9 cellular contexts compared by ENCODE assay signal in genomic region chr1:47416319-47417128, GRCh38. TPM values are rescaled to one million over a fixed set of nuclear protein-coding genes. Genes with fewer than 3 reads are reported as not detected.
DNase-seq lines count a peak whose midpoint lies in the region; ATAC-seq and TF ChIP-seq lines count a peak whose summit lies in the region.
"Had no signal": no experiment of that assay in that cellular context is flagged by ENCODE, and none has a peak within 500 bp of the region (broad histone marks: within the 10 kb centered on the region; RNA-seq: fewer than 3 reads in every experiment).

No MANE protein-coding gene starts in this region.

- no peak overlapping the region for H3K9ac ChIP-seq in colonic mucosa (ENCODE audit: low read depth in 2 of 2, low read length in 2 of 2)

- H3K4me3 Mint-ChIP-seq in CD4-positive, alpha-beta memory T cell, result peak overlapping the region in 7 of 8 donors; percentile 58 to 82 (median 68)
- peak overlapping the region in 8 of 10 donors; percentile 38 to 74 (median 51) for H3K4me3 Mint-ChIP-seq in naive thymus-derived CD4-positive, alpha-beta T cell

- peak overlapping the region in 1 of 7 donors; percentile 32 for H3K27ac Mint-ChIP-seq in CD4-positive, alpha-beta memory T cell
- H3K27ac Mint-ChIP-seq in naive thymus-derived CD4-positive, alpha-beta T cell, result no peak overlapping the region

- CTCF ChIA-PET in CD4-positive, alpha-beta memory T cell (lab: Charles Lee; ENCODE audit: partially characterized antibody), result interaction anchor here (1.2 kb wide), 1 partner anchor 223 kb away, joined by 3 read pairs; no protein-coding TSS in a partner anchor
- CTCF ChIA-PET in naive thymus-derived CD4-positive, alpha-beta T cell (lab: Charles Lee), result no interaction called here

- POLR2A ChIA-PET in CD4-positive, alpha-beta memory T cell (lab: Charles Lee; ENCODE audit: partially characterized antibody), result no interaction called here
- POLR2A ChIA-PET in naive thymus-derived CD4-positive, alpha-beta T cell (lab: Charles Lee), result no interaction called here

- H3K9me3 ChIP-seq in CD4-positive, alpha-beta memory T cell (ENCODE audit: control insufficient read depth in 1 of 2, low read length in 2 of 2), result no peaks in the 10 kb centered on the region
- H3K9me3 ChIP-seq in colonic mucosa, result no peaks in the 10 kb centered on the region
- H3K9me3 ChIP-seq in naive thymus-derived CD4-positive, alpha-beta T cell (ENCODE audit: control insufficient read depth in 2 of 3, low read length in 3 of 3), result no peaks in the 10 kb centered on the region

- no peak for DNase-seq in CD4-positive, alpha-beta memory T cell
- DNase-seq in HuH-7.5 (ENCODE audit: low spot score), result peak; percentile 46
- no peak for DNase-seq in colonic mucosa
- DNase-seq in naive thymus-derived CD4-positive, alpha-beta T cell, result no peak
- DNase-seq in SHP77 (lab: John Stamatoyannopoulos, UW), result no peak
- no peak for DNase-seq in glomerular visceral epithelial cell (ENCODE audit: extremely low spot score)
- no peak for DNase-seq in NCI-H2171 (lab: John Stamatoyannopoulos, UW)
- DNase-seq: stimulated activated CD4-positive, alpha-beta T cell treated with anti-CD3 and anti-CD28 coated beads, Interleukin-12 subunit alpha, Interleukin-12 subunit beta, amount 100 ng/mL, for 4 hours had no signal

- peaks cover 35% of the 10 kb centered on the region in 2 donors for H3K27me3 Mint-ChIP-seq in CD4-positive, alpha-beta memory T cell
- H3K27me3 Mint-ChIP-seq in naive thymus-derived CD4-positive, alpha-beta T cell, result peaks cover 46 to 72% (median 53%) of the 10 kb centered on the region in 5 donors

- peaks cover 0 to 22% (median 3%) of the 10 kb centered on the region in 4 donors for H3K4me1 Mint-ChIP-seq in CD4-positive, alpha-beta memory T cell
- H3K4me1 Mint-ChIP-seq in naive thymus-derived CD4-positive, alpha-beta T cell, result peaks cover 0 to 13% (median 6%) of the 10 kb centered on the region in 7 donors

- H3K27ac ChIP-seq in CD4-positive, alpha-beta memory T cell (ENCODE audit: low read depth, low read length), result no peak overlapping the region
- H3K27ac ChIP-seq in colonic mucosa, result no peak overlapping the region
- H3K27ac ChIP-seq in naive thymus-derived CD4-positive, alpha-beta T cell (ENCODE audit: low read depth, low read length), result no peak overlapping the region

- no peak for ATAC-seq in naive thymus-derived CD4-positive, alpha-beta T cell
- ATAC-seq in GM18517 (IDR thresholded peaks at IDR 0.05; ENCODE audit: unreplicated experiment), result no peak

- H3K36me3 Mint-ChIP-seq in CD4-positive, alpha-beta memory T cell, result peaks cover 0 to 3% of the 10 kb centered on the region in 2 donors
- H3K36me3 Mint-ChIP-seq in naive thymus-derived CD4-positive, alpha-beta T cell, result no peaks in the 10 kb centered on the region

- H3K4me3 ChIP-seq in CD4-positive, alpha-beta memory T cell (ENCODE audit: low read length in 2 of 2), result no peak overlapping the region
- H3K4me3 ChIP-seq in colonic mucosa, result peak overlapping the region; percentile 17
- H3K4me3 ChIP-seq in naive thymus-derived CD4-positive, alpha-beta T cell (ENCODE audit: low read length), result no peak overlapping the region

- H3K27me3 ChIP-seq in CD4-positive, alpha-beta memory T cell (ENCODE audit: insufficient read depth, low read length), result peaks cover 9% of the 10 kb centered on the region
- peaks cover 7% of the 10 kb centered on the region for H3K27me3 ChIP-seq in colonic mucosa
- H3K27me3 ChIP-seq in naive thymus-derived CD4-positive, alpha-beta T cell (ENCODE audit: control insufficient read depth in 2 of 2, insufficient read depth in 2 of 2, low read length in 2 of 2), result no peaks in the 10 kb centered on the region

- H3K9me3 Mint-ChIP-seq in CD4-positive, alpha-beta memory T cell, result peaks cover 0 to 2% (median 0%) of the 10 kb centered on the region in 8 donors
- H3K9me3 Mint-ChIP-seq in naive thymus-derived CD4-positive, alpha-beta T cell, result peaks cover 0 to 1% (median 0%) of the 10 kb centered on the region in 11 donors

- H3K4me1 ChIP-seq in CD4-positive, alpha-beta memory T cell (ENCODE audit: insufficient read depth, low read length), result no peaks in the 10 kb centered on the region
- no peaks in the 10 kb centered on the region for H3K4me1 ChIP-seq in colonic mucosa
- H3K4me1 ChIP-seq in naive thymus-derived CD4-positive, alpha-beta T cell (ENCODE audit: control insufficient read depth in 2 of 2, insufficient read depth in 2 of 2, low read length in 2 of 2), result no peaks in the 10 kb centered on the region

- TF ChIP-seq CTCF in colonic mucosa (IDR thresholded peaks at IDR 0.05), result no peak

- no peaks in the 10 kb centered on the region for H3K36me3 ChIP-seq in CD4-positive, alpha-beta memory T cell (ENCODE audit: insufficient read depth, low read length)
- H3K36me3 ChIP-seq in colonic mucosa, result no peaks in the 10 kb centered on the region
- H3K36me3 ChIP-seq in naive thymus-derived CD4-positive, alpha-beta T cell (ENCODE audit: control insufficient read depth in 2 of 3, insufficient read depth in 3 of 3, low read length in 3 of 3), result no peaks in the 10 kb centered on the region

- intact Hi-C loops in CD4-positive, alpha-beta memory T cell (cut with micrococcal nuclease), result no loop called here
- intact Hi-C loops in colonic mucosa (cut with DNase I), result no loop called here
- intact Hi-C loops in naive thymus-derived CD4-positive, alpha-beta T cell (cut with micrococcal nuclease), result no loop called here

RNA-seq across cellular contexts. Expression of gene FOXE3, which starts 0.4 kb away (rescaled TPM):
- not detected for total RNA-seq in CD4-positive, alpha-beta memory T cell
- polyA plus RNA-seq in CD4-positive, alpha-beta memory T cell, result not detected
- under 1 TPM; 0.11 to 0.49 TPM for total RNA-seq in colonic mucosa
- total RNA-seq in naive thymus-derived CD4-positive, alpha-beta T cell, result not detected
- not detected for polyA plus RNA-seq in naive thymus-derived CD4-positive, alpha-beta T cell

RNA-seq across cellular contexts. Expression of gene FOXD2, which starts 21.3 kb away (rescaled TPM):
- under 1 TPM; 0.64 to 0.73 TPM for total RNA-seq in CD4-positive, alpha-beta memory T cell
- polyA plus RNA-seq in CD4-positive, alpha-beta memory T cell, result under 1 TPM; 0.07 to 0.11 TPM
- total RNA-seq in colonic mucosa, result 10 to 100 TPM; 22.5 to 25.1 TPM
- total RNA-seq in naive thymus-derived CD4-positive, alpha-beta T cell, result under 1 TPM; 0.16 to 0.59 (median 0.24) TPM
- polyA plus RNA-seq in naive thymus-derived CD4-positive, alpha-beta T cell, result under 1 TPM; 0.05 TPM

Comparison
In these comparisons a context has a peak if more than half of its experiments do, and no peak if none do; other contexts are left out.
1. RNA of gene FOXD2, which starts 21.3 kb away (total RNA-seq): 22.5 to 25.1 TPM in colonic mucosa; 0.64 to 0.73 TPM in CD4-positive, alpha-beta memory T cell and 0.16 to 0.59 TPM in naive thymus-derived CD4-positive, alpha-beta T cell; every median in the first group is over 10 times any median in the second.